Comparison of ENCODE assay signal across 8 cellular contexts in genomic region chr18:267380-267687, GRCh38. TPM values are rescaled to one million over a fixed set of nuclear protein-coding genes. Genes with fewer than 3 reads are reported as not detected.
DNase-seq lines count a peak whose midpoint lies in the region; ATAC-seq and TF ChIP-seq lines count a peak whose summit lies in the region.

No MANE protein-coding gene starts in this region.

- ATAC-seq in esophagus mucosa (peak; percentile 43), GM21825 (IDR thresholded peaks at IDR 0.05; ENCODE audit: unreplicated experiment) (no peak), GM21786 (IDR thresholded peaks at IDR 0.05; ENCODE audit: unreplicated experiment) (no peak)

- H3K4me3 ChIP-seq in DOHH2 (ENCODE audit: low read length): peak overlapping the region; percentile 94
- peak overlapping the region; percentile 87 for H3K4me3 ChIP-seq in HEK293 (ENCODE audit: low read depth, low read length)
- peak overlapping the region; percentile 90 for H3K4me3 ChIP-seq in trophoblast cell (ENCODE audit: low read depth, low read length)

- no peak overlapping the region for H2AK5ac ChIP-seq in trophoblast cell (ENCODE audit: low read length)

- H3K9me2 ChIP-seq in DOHH2 (replicated peaks; ENCODE audit: control insufficient read depth, low read length): no peaks in the 10 kb centered on the region

- TF ChIP-seq CTCF in DOHH2 (IDR thresholded peaks at IDR 0.05; ENCODE audit: low read depth, low read length, poor library complexity, severe bottlenecking): no peak
- TF ChIP-seq CTCF in HEK293 (tag by site-specific recombination; IDR thresholded peaks at IDR 0.05): no peak

- H3K23ac ChIP-seq in trophoblast cell (ENCODE audit: low read length): no peak overlapping the region

- H2BK5ac ChIP-seq in trophoblast cell (ENCODE audit: low read depth, low read length, poor library complexity): no peak overlapping the region

- peak; percentile 52 for DNase-seq in RKO (ENCODE audit: low spot score)
- no peak for DNase-seq in trophoblast cell
- DNase-seq in activated CD4-positive, alpha-beta T cell treated with anti-CD3 and anti-CD28 coated beads, Interleukin-2, amount 50 U/mL, for 1 hour: no peak

- WGBS in trophoblast cell (ENCODE audit: extremely low coverage, insufficient coverage, insufficient read length): no CpG with 5 or more reads among the region's 9 CpGs

- H3K9me3 ChIP-seq in DOHH2 (ENCODE audit: control insufficient read depth, insufficient read depth, low read length): no peaks in the 10 kb centered on the region
- H3K9me3 ChIP-seq in HEK293 (ENCODE audit: control insufficient read depth, insufficient read depth, low read depth, low read length): no peaks in the 10 kb centered on the region
- H3K9me3 ChIP-seq in trophoblast cell (ENCODE audit: insufficient read depth, low read depth, low read length): no peaks in the 10 kb centered on the region

- peak overlapping the region; percentile 57 for H3K4ac ChIP-seq in trophoblast cell (ENCODE audit: low read depth, low read length)

- H3K4me1 ChIP-seq in DOHH2 (ENCODE audit: control insufficient read depth, low read length): peaks cover 32% of the 10 kb centered on the region
- H3K4me1 ChIP-seq in HEK293 (ENCODE audit: control insufficient read depth, insufficient read depth, low read length): no peaks in the 10 kb centered on the region
- peaks cover 3% of the 10 kb centered on the region in 2 experiments for H3K4me1 ChIP-seq in trophoblast cell (ENCODE audit: control insufficient read depth in 1 of 2, insufficient read depth in 2 of 2, low read length in 2 of 2)

- H3K14ac ChIP-seq in trophoblast cell (ENCODE audit: low read length): peak overlapping the region; percentile 85

- peak overlapping the region; percentile 80 for H3K18ac ChIP-seq in trophoblast cell (ENCODE audit: low read length)

- H3K4me2 ChIP-seq in DOHH2 (ENCODE audit: low read length) (peak overlapping the region; percentile 100), trophoblast cell (ENCODE audit: low read length) (peak overlapping the region; percentile 70)

- peak overlapping the region; percentile 85 for H4K12ac ChIP-seq in trophoblast cell (ENCODE audit: low read depth, low read length)

- H3K79me1 ChIP-seq in trophoblast cell (ENCODE audit: low read length): peaks cover 8% of the 10 kb centered on the region

- POLR2A ChIA-PET in HEK293 (lab: Yijun Ruan, JAX): interaction anchor here (0.8 to 1.6 kb wide), 13 partner anchors 9 to 391 kb away, joined by 3 to 9 read pairs (median 3); partner anchors contain the start of gene USP14

- H3K79me2 ChIP-seq in DOHH2 (ENCODE audit: control insufficient read depth, low read length) (peaks cover 60% of the 10 kb centered on the region), trophoblast cell (ENCODE audit: control insufficient read depth, insufficient read depth, low read length, poor library complexity) (peaks cover 11% of the 10 kb centered on the region)

- H3K36me3 ChIP-seq in DOHH2 (ENCODE audit: control insufficient read depth, low read length) (peaks cover 56% of the 10 kb centered on the region), HEK293 (ENCODE audit: control insufficient read depth in 2 of 2, insufficient read depth in 1 of 2, low read length in 2 of 2) (peaks cover 15 to 21% of the 10 kb centered on the region in 2 experiments), trophoblast cell (ENCODE audit: control insufficient read depth in 1 of 2, insufficient read depth in 2 of 2, low read length in 2 of 2) (no peaks in the 10 kb centered on the region)

- peak overlapping the region; percentile 82 for H3K9ac ChIP-seq in trophoblast cell (ENCODE audit: low read length)

- no peak overlapping the region for H2BK12ac ChIP-seq in trophoblast cell (ENCODE audit: low read length)

- H2BK120ac ChIP-seq in trophoblast cell (ENCODE audit: insufficient read depth, low read length, poor library complexity): no peak overlapping the region

- peaks cover 6% of the 10 kb centered on the region; the same call in 1 of the 2 replicates for H4K20me1 ChIP-seq in DOHH2 (ENCODE audit: control insufficient read depth, insufficient read depth, low read depth, low read length)

- H4K8ac ChIP-seq in trophoblast cell (ENCODE audit: low read depth, low read length): peak overlapping the region; percentile 98

- H3K27me3 ChIP-seq in DOHH2 (ENCODE audit: control insufficient read depth, low read length) (no peaks in the 10 kb centered on the region), trophoblast cell (ENCODE audit: insufficient read depth, low read length) (no peaks in the 10 kb centered on the region)

- H2AFZ ChIP-seq in trophoblast cell (ENCODE audit: insufficient read depth, low read length, poor library complexity): peak overlapping the region; percentile 96

- peaks cover 5% of the 10 kb centered on the region; the same call in 1 of the 2 replicates for H3F3A ChIP-seq in DOHH2 (ENCODE audit: control insufficient read depth, insufficient read depth)

- H4K91ac ChIP-seq in trophoblast cell (ENCODE audit: low read depth, low read length): peak overlapping the region; percentile 70

- peak overlapping the region; percentile 74 for H3K27ac ChIP-seq in DOHH2 (ENCODE audit: low read depth, low read length)
- H3K27ac ChIP-seq in HEK293 (ENCODE audit: extremely low read depth, low read depth, low read length): peak overlapping the region; percentile 76
- H3K27ac ChIP-seq in trophoblast cell (ENCODE audit: low read depth, low read length): peak overlapping the region; percentile 24

- CTCF ChIA-PET in HEK293 (lab: Yijun Ruan, JAX): interaction anchor here (1.1 kb wide), 1 partner anchor 48 kb away, joined by 3 read pairs; no protein-coding TSS in a partner anchor

TF ChIP-seq in HEK293, 187 proteins besides CTCF, POLR2A, EP300 and RAD21:
- no peak for TF ChIP-seq SETDB1 (IDR thresholded peaks at IDR 0.05; ENCODE audit: insufficient read length, low read length)
- peak; percentile 87 for TF ChIP-seq ZBTB20 (tag by site-specific recombination; IDR thresholded peaks at IDR 0.05)
- TF ChIP-seq ZNF623 (tag by site-specific recombination; IDR thresholded peaks at IDR 0.05): no peak

RNA-seq across cellular contexts. Expression of gene THOC1, which starts 0.5 kb away (rescaled TPM):
- total RNA-seq in esophagus mucosa: 21.5 TPM
- 20.9 and 23.1 TPM in 2 replicates for polyA plus RNA-seq in trophoblast cell (2013)

Comparison
In these comparisons a context has a peak if more than half of its experiments do, and no peak if none do; other contexts are left out.
1. H3K27ac ChIP-seq: peak in every context shown above with its lines; median percentile 76 in HEK293; 74 in DOHH2; 24 in trophoblast cell.